In genomic region chr16:57547524-57547923, GRCh38 we compare ENCODE assay signal across 3 cellular contexts. TPM values are rescaled to one million over a fixed set of nuclear protein-coding genes. Genes with fewer than 3 reads are reported as not detected.
"Had no signal": no experiment of that assay in that cellular context is flagged by ENCODE, and none has a peak within 500 bp of the region (broad histone marks: within the 10 kb centered on the region; RNA-seq: fewer than 3 reads in every experiment).

No MANE protein-coding gene starts in this region.

RNA-seq across cellular contexts. Expression of gene ADGRG5, which starts 5.1 kb away (rescaled TPM):
- total RNA-seq: bronchial epithelial cell, MCF 10A, PC-9 had no signal
